Comparison of ENCODE assay signal across 24 cellular contexts in genomic region chr17:78728495-78728894, GRCh38. TPM values are rescaled to one million over a fixed set of nuclear protein-coding genes. Genes with fewer than 3 reads are reported as not detected.
DNase-seq lines count a peak whose midpoint lies in the region; ATAC-seq and TF ChIP-seq lines count a peak whose summit lies in the region.
"Had no signal": no experiment of that assay in that cellular context is flagged by ENCODE, and none has a peak within 500 bp of the region (broad histone marks: within the 10 kb centered on the region; RNA-seq: fewer than 3 reads in every experiment).

No MANE protein-coding gene starts in this region.

- H3K27me3 Mint-ChIP-seq in activated T-cell treated with anti-CD3 and anti-CD28 coated beads, Interleukin-2, amount 50 U/mL, for 4 hours (ENCODE audit: low read depth): no peaks in the 10 kb centered on the region
- no peaks in the 10 kb centered on the region for H3K27me3 Mint-ChIP-seq in activated T-helper 1 cell treated with anti-CD3 and anti-CD28 coated beads, Interleukin-12 subunit alpha, Interleukin-12 subunit beta, Interleukin-2, Interleukin-4 antibody, amounts not matched to agents 30 ng/mL and 10 ng/mL and 1 ng/mL, durations not matched to agents 14 hours and 24 hours and 36 hours (ENCODE audit: insufficient read depth)
- no peaks in the 10 kb centered on the region for H3K27me3 Mint-ChIP-seq in natural killer cell (ENCODE audit: low read depth in 2 of 2)

- peak overlapping the region; percentile 49 for H3K27ac Mint-ChIP-seq in activated T-helper 1 cell treated with anti-CD3 and anti-CD28 coated beads, Interleukin-12 subunit alpha, Interleukin-12 subunit beta, Interleukin-2, Interleukin-4 antibody, amounts not matched to agents 30 ng/mL and 10 ng/mL and 1 ng/mL, durations not matched to agents 14 hours and 24 hours and 36 hours
- H3K27ac Mint-ChIP-seq in natural killer cell: peak overlapping the region; percentile 93 to 94

- intact Hi-C loops in activated T-helper 1 cell treated with anti-CD3 and anti-CD28 coated beads, Interleukin-12 subunit alpha, Interleukin-12 subunit beta, Interleukin-2, Interleukin-4 antibody, amounts not matched to agents 30 ng/mL and 10 ng/mL and 1 ng/mL, durations not matched to agents 14 hours and 24 hours and 36 hours (cut with micrococcal nuclease): no loop called here
- intact Hi-C loops in natural killer cell (cut with micrococcal nuclease): loop anchor here (2.0 kb wide), 1 partner anchor 14 kb away; no protein-coding TSS in a partner anchor

- peaks cover 16% of the 10 kb centered on the region for H3K36me3 Mint-ChIP-seq in activated T-cell treated with anti-CD3 and anti-CD28 coated beads, Interleukin-2, amount 50 U/mL, for 4 hours (ENCODE audit: insufficient read depth)
- peaks cover 23% of the 10 kb centered on the region for H3K36me3 Mint-ChIP-seq in activated T-helper 1 cell treated with anti-CD3 and anti-CD28 coated beads, Interleukin-12 subunit alpha, Interleukin-12 subunit beta, Interleukin-2, Interleukin-4 antibody, amounts not matched to agents 30 ng/mL and 10 ng/mL and 1 ng/mL, durations not matched to agents 14 hours and 24 hours and 36 hours (ENCODE audit: low read depth)
- no peaks in the 10 kb centered on the region for H3K36me3 Mint-ChIP-seq in natural killer cell

- H3K4me1 Mint-ChIP-seq in activated T-cell treated with anti-CD3 and anti-CD28 coated beads, Interleukin-2, amount 50 U/mL, for 4 hours (ENCODE audit: low read depth): peaks cover 91% of the 10 kb centered on the region
- peaks cover 86% of the 10 kb centered on the region for H3K4me1 Mint-ChIP-seq in activated T-helper 1 cell treated with anti-CD3 and anti-CD28 coated beads, Interleukin-12 subunit alpha, Interleukin-12 subunit beta, Interleukin-2, Interleukin-4 antibody, amounts not matched to agents 30 ng/mL and 10 ng/mL and 1 ng/mL, durations not matched to agents 14 hours and 24 hours and 36 hours (ENCODE audit: low read depth)
- H3K4me1 Mint-ChIP-seq in natural killer cell: peaks cover 92 to 93% of the 10 kb centered on the region in 2 donors

- H3K4me3 Mint-ChIP-seq in activated T-cell treated with anti-CD3 and anti-CD28 coated beads, Interleukin-2, amount 50 U/mL, for 4 hours: peak overlapping the region; percentile 49
- H3K4me3 Mint-ChIP-seq in activated T-helper 1 cell treated with anti-CD3 and anti-CD28 coated beads, Interleukin-12 subunit alpha, Interleukin-12 subunit beta, Interleukin-2, Interleukin-4 antibody, amounts not matched to agents 30 ng/mL and 10 ng/mL and 1 ng/mL, durations not matched to agents 14 hours and 24 hours and 36 hours: peak overlapping the region; percentile 11
- H3K4me3 Mint-ChIP-seq in natural killer cell: peak overlapping the region; percentile 3

- DNase-seq in activated T-cell treated with anti-CD3 and anti-CD28 coated beads, Interleukin-2, amount 50 U/mL, for 4 hours: no peak
- DNase-seq in activated T-cell treated with anti-CD3 and anti-CD28 coated beads, Interleukin-2, amount 50 U/mL, for 1 hour: no peak
- no peak for DNase-seq in GM12865 (ENCODE audit: low read depth)
- DNase-seq in activated T-helper 1 cell treated with anti-CD3 and anti-CD28 coated beads, Interleukin-12 subunit alpha, Interleukin-12 subunit beta, Interleukin-2, Interleukin-4 antibody, amounts not matched to agents 30 ng/mL and 10 ng/mL and 1 ng/mL, durations not matched to agents 14 hours and 24 hours and 36 hours (ENCODE audit: low spot score): no peak
- DNase-seq in natural killer cell: no peak
- no peak for DNase-seq in inferior parietal cortex (ENCODE audit: extremely low spot score)
- DNase-seq: activated CD8-positive, alpha-beta memory T cell treated with anti-CD3 and anti-CD28 coated beads, Interleukin-2, amount 50 U/mL, for 4 hours; activated naive CD4-positive, alpha-beta T cell treated with Interleukin-2 at 50 U/mL for 16 hours; DMS 273 treated with DMSO at 0.1 percent for 48 hours; effector CD4-positive, alpha-beta T cell; foreskin melanocyte; left lung; midbrain; MV-4-11; NCI-H1694 treated with DMSO at 0.1 percent for 48 hours; NCI-H748 treated with DMSO at 0.1 percent for 48 hours; right lobe of liver; stimulated activated CD4-positive, alpha-beta T cell treated with anti-CD3 and anti-CD28 coated beads, Interleukin-15, amount 100 ng/mL, for 24 hours; substantia nigra; upper lobe of right lung had no signal

- TF ChIP-seq CTCF in GM12865 (IDR thresholded peaks at IDR 0.05; ENCODE audit: insufficient read depth, low read depth, low read length, missing control alignments) (no peak), natural killer cell (IDR thresholded peaks at IDR 0.05) (no peak)

- ATAC-seq in activated T-cell treated with anti-CD3 and anti-CD28 coated beads, Interleukin-2, amount 50 U/mL, for 4 hours: no peak
- ATAC-seq in natural killer cell (no peak), HG02840 (IDR thresholded peaks at IDR 0.05; ENCODE audit: low FRiP score, unreplicated experiment) (no peak), HG02938 (IDR thresholded peaks at IDR 0.05; ENCODE audit: unreplicated experiment) (no peak)
- ATAC-seq: esophagus mucosa, left lung, right lobe of liver, SK-N-SH treated with all-trans-retinoic acid at 6 μM for 48 hours, upper lobe of right lung had no signal

- H3K9me3 Mint-ChIP-seq in activated T-cell treated with anti-CD3 and anti-CD28 coated beads, Interleukin-2, amount 50 U/mL, for 4 hours: no peaks in the 10 kb centered on the region
- H3K9me3 Mint-ChIP-seq in activated T-helper 1 cell treated with anti-CD3 and anti-CD28 coated beads, Interleukin-12 subunit alpha, Interleukin-12 subunit beta, Interleukin-2, Interleukin-4 antibody, amounts not matched to agents 30 ng/mL and 10 ng/mL and 1 ng/mL, durations not matched to agents 14 hours and 24 hours and 36 hours: no peaks in the 10 kb centered on the region
- no peaks in the 10 kb centered on the region for H3K9me3 Mint-ChIP-seq in natural killer cell

- peak overlapping the region; percentile 52 for H3K4me3 ChIP-seq in GM12865 (ENCODE audit: low read depth, low read length)
- H3K4me3 ChIP-seq: left lung, right lobe of liver, upper lobe of right lung had no signal

RNA-seq across cellular contexts. Expression of gene CYTH1, which starts 53.6 kb away (rescaled TPM):
- total RNA-seq in activated T-cell treated with anti-CD3 and anti-CD28 coated beads, Interleukin-2, amount 50 U/mL, for 4 hours: 10 to 100 TPM; 55.9 to 99.3 (median 82.8) TPM
- total RNA-seq in activated T-helper 1 cell treated with anti-CD3 and anti-CD28 coated beads, Interleukin-12 subunit alpha, Interleukin-12 subunit beta, Interleukin-2, Interleukin-4 antibody, amounts not matched to agents 30 ng/mL and 10 ng/mL and 1 ng/mL, durations not matched to agents 14 hours and 24 hours and 36 hours: 147 TPM in 2 replicates
- 100 to 1,000 TPM; 437 to 514 (median 457) TPM for total RNA-seq in natural killer cell
